ENCODE assay signal across 8 cellular contexts in the genomic region with DNA sequence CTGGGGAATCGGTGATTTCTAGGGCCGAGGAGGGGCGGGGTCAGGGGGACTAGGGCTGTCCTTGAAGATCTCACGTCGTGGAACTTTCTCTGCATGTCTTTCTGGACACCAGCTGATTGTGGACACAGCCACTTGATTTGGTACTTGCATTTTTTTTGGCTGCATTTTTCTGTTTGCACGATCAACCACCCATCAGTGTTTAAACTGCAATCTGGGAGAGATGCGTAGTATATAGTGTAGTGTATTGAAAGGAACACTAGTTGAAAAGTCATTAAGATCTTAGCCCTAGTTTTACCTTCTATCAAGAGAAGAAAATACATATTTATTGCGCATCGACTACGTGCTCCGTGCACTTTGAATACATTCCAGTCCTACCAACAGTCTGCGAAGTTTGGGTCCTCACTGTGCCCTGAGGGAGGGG. TPM values are rescaled to one million over a fixed set of nuclear protein-coding genes. Genes with fewer than 3 reads are reported as not detected.
DNase-seq lines count a peak whose midpoint lies in the region; ATAC-seq and TF ChIP-seq lines count a peak whose summit lies in the region.

No MANE protein-coding gene starts in this region.

- BruUV-seq in PC-3 (replicated peaks; lab: Mats Ljungman, UMichigan) = TSS peak; percentile 38

- peak overlapping the region; percentile 98 for H2AFZ ChIP-seq in PC-3 (ENCODE audit: low read length)

- H3K36me3 ChIP-seq in PC-3 (ENCODE audit: low read depth, low read length) = no peaks in the 10 kb centered on the region

- H3K4me3 ChIP-seq in PC-3 (ENCODE audit: low read length) = peak overlapping the region; percentile 86
- H3K4me3 ChIP-seq in coronary artery = peak overlapping the region; percentile 86

- TF ChIP-seq CTCF in PC-3 (conservative IDR thresholded peaks at IDR 0.05; ENCODE audit: low read depth, low read length) (no peak), coronary artery (IDR thresholded peaks at IDR 0.05) (no peak)

- CTCF ChIA-PET in PC-3 (lab: Charles Lee) = interaction anchor here (1.0 to 1.6 kb wide), 2 partner anchors 90 to 93 kb away, joined by 3 read pairs; no protein-coding TSS in a partner anchor

- ATAC-seq in PC-3 = no peak
- ATAC-seq in natural killer cell treated with Interleukin-12 subunit alpha and Interleukin-12 subunit beta and Interleukin-15 and Interleukin-18, amount 100 ng/mL, for 72 hours = no peak
- ATAC-seq in GM18502 (IDR thresholded peaks at IDR 0.05; ENCODE audit: poor library complexity, unreplicated experiment) = no peak
- no peak for ATAC-seq in HG02588 (IDR thresholded peaks at IDR 0.05; ENCODE audit: unreplicated experiment)

- H3K27ac Mint-ChIP-seq in natural killer cell treated with Interleukin-12 subunit alpha and Interleukin-12 subunit beta and Interleukin-15 and Interleukin-18, amount 100 ng/mL, for 72 hours = peak overlapping the region; percentile 68 to 79

- H3K9me3 ChIP-seq in PC-3 (ENCODE audit: low read length) = no peaks in the 10 kb centered on the region

- H3K4me2 ChIP-seq in PC-3 (ENCODE audit: low read length) = peak overlapping the region; percentile 92

- H3K9me3 Mint-ChIP-seq in natural killer cell treated with Interleukin-12 subunit alpha and Interleukin-12 subunit beta and Interleukin-15 and Interleukin-18, amount 100 ng/mL, for 72 hours = no peaks in the 10 kb centered on the region

- H3K27me3 ChIP-seq in PC-3 (ENCODE audit: low read length) = no peaks in the 10 kb centered on the region

- peak overlapping the region; percentile 89 for H3K4me3 Mint-ChIP-seq in natural killer cell treated with Interleukin-12 subunit alpha and Interleukin-12 subunit beta and Interleukin-15 and Interleukin-18, amount 100 ng/mL, for 72 hours

- H3K4me1 Mint-ChIP-seq in natural killer cell treated with Interleukin-12 subunit alpha and Interleukin-12 subunit beta and Interleukin-15 and Interleukin-18, amount 100 ng/mL, for 72 hours (ENCODE audit: low read depth in 2 of 2) = peaks cover 39 to 45% of the 10 kb centered on the region in 2 donors

- H3K4me1 ChIP-seq in PC-3 (ENCODE audit: insufficient read depth, low read length) = peaks cover 19% of the 10 kb centered on the region

- H3K9ac ChIP-seq in PC-3 (ENCODE audit: low read length) = peak overlapping the region; percentile 76

- H3F3A ChIP-seq in PC-3 (ENCODE audit: low read length, unreplicated experiment) = no peaks in the 10 kb centered on the region

- intact Hi-C loops in PC-3 (cut with micrococcal nuclease) = no loop called here

- H3K27me3 Mint-ChIP-seq in natural killer cell treated with Interleukin-12 subunit alpha and Interleukin-12 subunit beta and Interleukin-15 and Interleukin-18, amount 100 ng/mL, for 72 hours = no peaks in the 10 kb centered on the region

- H3K79me2 ChIP-seq in PC-3 (ENCODE audit: low read length) = peaks cover 20% of the 10 kb centered on the region

- H3K27ac ChIP-seq in PC-3 (ENCODE audit: low read length) = peak overlapping the region; percentile 66
- H3K27ac ChIP-seq in coronary artery = peak overlapping the region; percentile 92 to 96

- H3K9me2 ChIP-seq in PC-3 (replicated peaks; ENCODE audit: low read length) = no peaks in the 10 kb centered on the region

- H3K36me3 Mint-ChIP-seq in natural killer cell treated with Interleukin-12 subunit alpha and Interleukin-12 subunit beta and Interleukin-15 and Interleukin-18, amount 100 ng/mL, for 72 hours = no peaks in the 10 kb centered on the region

- DNase-seq in COLO829 (ENCODE audit: low spot score) = peak; percentile 69
- DNase-seq in PC-3 = no peak
- DNase-seq in coronary artery (ENCODE audit: low spot score) = no peak
- DNase-seq in natural killer cell treated with Interleukin-12 subunit alpha and Interleukin-12 subunit beta and Interleukin-15 and Interleukin-18, amount 100 ng/mL, for 72 hours (ENCODE audit: low spot score) = no peak
- no peak for DNase-seq in DMS114 treated with DMSO at 0.1 percent for 48 hours (lab: John Stamatoyannopoulos, UW; ENCODE audit: unreplicated experiment)
- DNase-seq in HCEC 1CT = no peak

- H4K20me1 ChIP-seq in PC-3 (ENCODE audit: low read length) = no peaks in the 10 kb centered on the region

- POLR2A ChIA-PET in PC-3 (lab: Charles Lee; ENCODE audit: unreplicated experiment) = no interaction called here

RNA-seq across cellular contexts. Expression of a gene that starts 0.7 kb away (rescaled TPM):
- 6.6 and 11.3 TPM in 2 replicates for total RNA-seq in PC-3 (2014; rRNA removed)
- 10 to 100 TPM; 28.4 to 33.9 TPM for total RNA-seq in natural killer cell treated with Interleukin-12 subunit alpha and Interleukin-12 subunit beta and Interleukin-15 and Interleukin-18, amount 100 ng/mL, for 72 hours

RNA-seq across cellular contexts. Expression of a gene that starts 24.6 kb away (rescaled TPM):
- not detected in 2 replicates for total RNA-seq in PC-3 (2014; rRNA removed)
- total RNA-seq in natural killer cell treated with Interleukin-12 subunit alpha and Interleukin-12 subunit beta and Interleukin-15 and Interleukin-18, amount 100 ng/mL, for 72 hours = not detected

RNA-seq across cellular contexts. Expression of a gene that starts 40.6 kb away (rescaled TPM):
- total RNA-seq in PC-3 (2014; rRNA removed) = 0.46 and 0.66 TPM in 2 replicates
- total RNA-seq in natural killer cell treated with Interleukin-12 subunit alpha and Interleukin-12 subunit beta and Interleukin-15 and Interleukin-18, amount 100 ng/mL, for 72 hours = under 1 TPM in 1 of 2 donors, not detected in 1; 0.02 TPM
